11 cellular contexts compared by ENCODE assay signal in the genomic region with DNA sequence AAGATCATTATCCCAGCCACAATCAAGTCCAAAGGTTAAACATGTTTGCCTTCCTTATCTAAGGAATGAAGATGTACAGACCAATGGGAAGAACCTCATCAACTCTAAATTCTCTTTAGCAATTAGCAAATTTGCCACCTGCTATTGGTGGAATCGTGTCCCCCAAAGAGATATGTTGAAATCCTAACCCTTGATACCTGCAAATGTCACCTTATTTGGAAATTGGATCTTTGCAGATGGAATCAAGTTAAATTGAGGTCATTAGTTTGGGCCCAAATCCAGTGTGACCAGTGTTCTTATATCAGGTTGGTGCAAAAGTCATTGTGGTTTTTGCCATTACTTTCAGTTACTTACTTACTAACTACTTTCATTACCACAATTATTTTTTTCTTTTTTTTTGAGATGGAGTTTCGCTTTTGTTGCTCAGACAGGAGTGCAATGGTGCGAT. TPM values are rescaled to one million over a fixed set of nuclear protein-coding genes. Genes with fewer than 3 reads are reported as not detected.
A peak's percentile ranks its signal among the peaks of the same experiment; 100 is the strongest.
DNase-seq lines count a peak whose midpoint lies in the region; ATAC-seq and TF ChIP-seq lines count a peak whose summit lies in the region.
"Had no signal": no experiment of that assay in that cellular context is flagged by ENCODE, and none has a peak within 500 bp of the region (broad histone marks: within the 10 kb centered on the region; RNA-seq: fewer than 3 reads in every experiment).

No MANE protein-coding gene starts in this region.

- no peaks in the 10 kb centered on the region for H3K79me2 ChIP-seq in mammary epithelial cell (ENCODE audit: insufficient read depth, low read length)
- H3K79me2 ChIP-seq in Karpas-422 (ENCODE audit: low read length) = no peaks in the 10 kb centered on the region

- no TSS peak for BruUV-seq in mammary epithelial cell (replicated peaks; lab: Mats Ljungman, UMichigan)

- H3K9ac ChIP-seq in mammary epithelial cell (ENCODE audit: insufficient read depth, low read length) = no peak overlapping the region
- no peak overlapping the region for H3K9ac ChIP-seq in Karpas-422 (ENCODE audit: low read length)

- H2AFZ ChIP-seq in mammary epithelial cell (ENCODE audit: low read depth, low read length) (no peak overlapping the region), Karpas-422 (ENCODE audit: low read length) (no peak overlapping the region)

- H3K9me3 ChIP-seq in mammary epithelial cell (replicated peaks; ENCODE audit: insufficient read depth, low read length) (no peaks in the 10 kb centered on the region), Karpas-422 (ENCODE audit: low read length) (no peaks in the 10 kb centered on the region)
- H3K9me3 ChIP-seq: gastrocnemius medialis had no signal

- H3K27ac ChIP-seq in dorsolateral prefrontal cortex = peak overlapping the region in 35 of 59 donors; percentile 74 to 98 (median 90)
- no peak overlapping the region for H3K27ac ChIP-seq in mammary epithelial cell (ENCODE audit: insufficient read depth, low read depth, low read length)
- H3K27ac ChIP-seq in Karpas-422 (ENCODE audit: low read length) = no peak overlapping the region
- H3K27ac ChIP-seq: gastrocnemius medialis had no signal

- H3K4me2 ChIP-seq in mammary epithelial cell (ENCODE audit: insufficient read depth, low read depth, low read length) = no peak overlapping the region
- no peak overlapping the region for H3K4me2 ChIP-seq in Karpas-422 (ENCODE audit: low read depth, low read length, poor library complexity, severe bottlenecking)

- in situ Hi-C loops in mammary epithelial cell (cut with MboI; ENCODE audit: low sequenced_read_pairs in 2 of 2) = no loop called here

- intact Hi-C loops in dorsolateral prefrontal cortex (cut with DNase I) (no loop called here), mammary epithelial cell (cut with micrococcal nuclease) (no loop called here)

- no peak for TF ChIP-seq CTCF in dorsolateral prefrontal cortex (IDR thresholded peaks at IDR 0.05 in 54 of 56, conservative IDR thresholded peaks at IDR 0.05 in 2 of 56; ENCODE audit: low read depth in 1 of 56, partially characterized antibody in 56 of 56)
- TF ChIP-seq CTCF in mammary epithelial cell (conservative IDR thresholded peaks at IDR 0.05 in 1 of 2, IDR thresholded peaks at IDR 0.05 in 1 of 2; ENCODE audit: extremely low read depth in 1 of 2, insufficient read depth in 1 of 2, low read depth in 1 of 2, low read length in 2 of 2) = no peak

- dilution Hi-C loops in mammary epithelial cell (cut with HindIII; ENCODE audit: low sequenced_read_pairs) = no loop called here

- DNase-seq in dorsolateral prefrontal cortex (no peak), glomerular visceral epithelial cell (ENCODE audit: extremely low spot score) (no peak), mammary epithelial cell (no peak), Karpas-422 (no peak)
- no peak for DNase-seq in activated T-cell treated with anti-CD3 and anti-CD28 coated beads, Interleukin-2, amount 50 U/mL, for 72 hours
- DNase-seq: activated naive CD8-positive, alpha-beta T cell treated with anti-CD3 and anti-CD28 coated beads, Interleukin-2, amount 50 U/mL, for 24 hours; gastrocnemius medialis had no signal

- H3K27me3 ChIP-seq in dorsolateral prefrontal cortex = no peaks in the 10 kb centered on the region
- no peaks in the 10 kb centered on the region for H3K27me3 ChIP-seq in mammary epithelial cell (ENCODE audit: insufficient read depth, low read length)
- no peaks in the 10 kb centered on the region for H3K27me3 ChIP-seq in Karpas-422 (ENCODE audit: low read length)
- H3K27me3 ChIP-seq: gastrocnemius medialis had no signal

- WGBS in mammary epithelial cell (ENCODE audit: low coverage, missing lambda C conversion rate) = 100% methylated on average over 3 of the region's 3 CpGs

- H4K20me1 ChIP-seq in mammary epithelial cell (ENCODE audit: insufficient read depth, low read length) (no peaks in the 10 kb centered on the region), Karpas-422 (ENCODE audit: insufficient read depth, low read depth, low read length) (no peaks in the 10 kb centered on the region)

- no peaks in the 10 kb centered on the region for H3K9me2 ChIP-seq in Karpas-422 (replicated peaks; ENCODE audit: insufficient read depth, low read length)

- ATAC-seq in GM18511 (IDR thresholded peaks at IDR 0.05; ENCODE audit: unreplicated experiment) (peak; percentile 78), GM21528 (IDR thresholded peaks at IDR 0.05; ENCODE audit: low FRiP score, unreplicated experiment) (peak; percentile 80), HG03139 (IDR thresholded peaks at IDR 0.05; ENCODE audit: unreplicated experiment) (peak; percentile 65)
- ATAC-seq in activated T-cell treated with anti-CD3 and anti-CD28 coated beads, Interleukin-2, amount 50 U/mL, for 72 hours (replicated peaks in 1 of 2) = no peak
- ATAC-seq: activated naive CD8-positive, alpha-beta T cell treated with anti-CD3 and anti-CD28 coated beads, Interleukin-2, amount 50 U/mL, for 24 hours; gastrocnemius medialis had no signal

- no peak overlapping the region for H3K4me3 ChIP-seq in dorsolateral prefrontal cortex
- H3K4me3 ChIP-seq in mammary epithelial cell (replicated peaks in 1 of 3; ENCODE audit: insufficient read depth in 1 of 3, low read depth in 2 of 3, low read length in 3 of 3) = no peak overlapping the region
- H3K4me3 ChIP-seq in Karpas-422 (ENCODE audit: low read length) = no peak overlapping the region
- H3K4me3 ChIP-seq: gastrocnemius medialis had no signal

- H3K27me3 Mint-ChIP-seq in activated T-cell treated with anti-CD3 and anti-CD28 coated beads, Interleukin-2, amount 50 U/mL, for 72 hours (ENCODE audit: low read depth) = peaks cover 25% of the 10 kb centered on the region

- H3K27ac Mint-ChIP-seq in activated T-cell treated with anti-CD3 and anti-CD28 coated beads, Interleukin-2, amount 50 U/mL, for 72 hours = no peak overlapping the region
- H3K27ac Mint-ChIP-seq: activated naive CD8-positive, alpha-beta T cell treated with anti-CD3 and anti-CD28 coated beads, Interleukin-2, amount 50 U/mL, for 24 hours; stimulated activated naive CD8-positive, alpha-beta T cell treated with anti-CD3 and anti-CD28 coated beads, Interleukin-15, Interleukin-2, amounts not matched to agents 100 ng/mL and 50 ng/mL, for 24 hours had no signal

- no peaks in the 10 kb centered on the region for H3K36me3 Mint-ChIP-seq in activated T-cell treated with anti-CD3 and anti-CD28 coated beads, Interleukin-2, amount 50 U/mL, for 72 hours (ENCODE audit: insufficient read depth in 2 of 2)

- peaks cover 20% of the 10 kb centered on the region for H3K4me1 ChIP-seq in mammary epithelial cell (ENCODE audit: insufficient read depth, low read length)
- H3K4me1 ChIP-seq in Karpas-422 (ENCODE audit: low read length) = no peaks in the 10 kb centered on the region

- no peak overlapping the region for H3K4me3 Mint-ChIP-seq in activated T-cell treated with anti-CD3 and anti-CD28 coated beads, Interleukin-2, amount 50 U/mL, for 72 hours
- H3K4me3 Mint-ChIP-seq: activated naive CD8-positive, alpha-beta T cell treated with anti-CD3 and anti-CD28 coated beads, Interleukin-2, amount 50 U/mL, for 24 hours; stimulated activated naive CD8-positive, alpha-beta T cell treated with anti-CD3 and anti-CD28 coated beads, Interleukin-15, Interleukin-2, amounts not matched to agents 100 ng/mL and 50 ng/mL, for 24 hours had no signal

- no peaks in the 10 kb centered on the region for H3K36me3 ChIP-seq in mammary epithelial cell (ENCODE audit: insufficient read depth, low read length)
- H3K36me3 ChIP-seq in Karpas-422 (ENCODE audit: insufficient read depth, low read length) = no peaks in the 10 kb centered on the region
- H3K36me3 ChIP-seq: gastrocnemius medialis had no signal

- CTCF ChIA-PET in mammary epithelial cell (lab: Charles Lee; ENCODE audit: low non-redundant PET) = no interaction called here

- no peaks in the 10 kb centered on the region for H3K9me3 Mint-ChIP-seq in activated T-cell treated with anti-CD3 and anti-CD28 coated beads, Interleukin-2, amount 50 U/mL, for 72 hours
- H3K9me3 Mint-ChIP-seq: activated naive CD8-positive, alpha-beta T cell treated with anti-CD3 and anti-CD28 coated beads, Interleukin-2, amount 50 U/mL, for 24 hours; stimulated activated naive CD8-positive, alpha-beta T cell treated with anti-CD3 and anti-CD28 coated beads, Interleukin-15, Interleukin-2, amounts not matched to agents 100 ng/mL and 50 ng/mL, for 24 hours had no signal

- no peaks in the 10 kb centered on the region for H3K4me1 Mint-ChIP-seq in activated T-cell treated with anti-CD3 and anti-CD28 coated beads, Interleukin-2, amount 50 U/mL, for 72 hours (ENCODE audit: low read depth)
- H3K4me1 Mint-ChIP-seq: activated naive CD8-positive, alpha-beta T cell treated with anti-CD3 and anti-CD28 coated beads, Interleukin-2, amount 50 U/mL, for 24 hours had no signal

RNA-seq across cellular contexts. Expression of a gene that starts 31.3 kb away (rescaled TPM):
- total RNA-seq in dorsolateral prefrontal cortex (1 to 10 TPM in 1 of 120 experiments, under 1 TPM in 115, not detected in 4; 0.08 to 1.1 (median 0.33) TPM), mammary epithelial cell (under 1 TPM; 0.28 to 0.33 TPM)
- total RNA-seq in activated T-cell treated with anti-CD3 and anti-CD28 coated beads, Interleukin-2, amount 50 U/mL, for 72 hours = under 1 TPM; 0.12 to 0.14 TPM
- polyA plus RNA-seq in mammary epithelial cell = 0.06 TPM
- not detected for polyA minus RNA-seq in mammary epithelial cell
- total RNA-seq in Karpas-422 (2014; rRNA removed; shearing (Covaris generic); ENCODE audit: low replicate concordance) = not detected in 2 replicates

Comparison
In these comparisons a context has a peak if more than half of its experiments do, and no peak if none do; other contexts are left out.
1. ATAC-seq: peak in GM18511 (single experiment), GM21528 (single experiment) and HG03139 (single experiment); none in activated T-cell treated with anti-CD3 and anti-CD28 coated beads, Interleukin-2, amount 50 U/mL, for 72 hours (0 of 2).
2. H3K27ac ChIP-seq: peak in dorsolateral prefrontal cortex (35 of 59); none in mammary epithelial cell (single experiment) and Karpas-422 (single experiment).